ENCODE assay signal across 8 cellular contexts in the genomic region with DNA sequence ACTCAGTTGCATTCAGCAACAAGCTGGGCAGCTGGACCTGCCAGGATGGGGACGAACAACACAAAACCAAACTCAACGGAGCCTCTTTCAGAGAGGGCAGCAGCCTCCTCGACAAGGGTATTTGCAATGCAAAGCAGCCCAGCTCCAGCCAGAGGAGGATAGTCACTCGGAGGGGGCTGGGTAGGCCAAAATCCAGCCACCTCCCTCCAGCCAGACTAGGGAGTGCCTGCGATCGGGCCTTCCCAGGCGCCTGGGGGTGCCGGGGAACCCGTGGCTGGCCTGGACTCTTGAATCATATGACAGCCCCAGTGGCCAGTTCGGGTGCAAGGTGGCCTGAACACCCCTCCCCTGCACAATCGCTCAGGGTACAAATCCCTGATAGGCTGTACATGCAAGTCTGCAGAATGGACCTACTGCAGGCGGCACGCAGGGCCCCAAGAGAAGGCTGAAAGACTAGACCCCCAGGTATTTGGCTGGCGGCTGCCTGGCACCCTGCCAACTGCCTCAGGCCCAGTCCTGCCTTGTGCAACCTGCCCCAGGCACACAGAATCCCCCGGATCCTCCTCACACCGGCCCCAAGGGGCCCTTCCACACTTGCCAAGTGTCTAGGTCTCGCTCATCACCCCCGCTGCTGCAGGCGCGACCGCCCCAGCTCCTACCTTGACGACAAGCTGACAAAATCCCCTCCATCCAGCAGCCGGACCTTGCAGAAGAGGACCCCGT. TPM values are rescaled to one million over a fixed set of nuclear protein-coding genes. Genes with fewer than 3 reads are reported as not detected.
DNase-seq lines count a peak whose midpoint lies in the region; ATAC-seq and TF ChIP-seq lines count a peak whose summit lies in the region.

No MANE protein-coding gene starts in this region.

- DNase-seq in NCI-H524 (lab: John Stamatoyannopoulos, UW): peak; percentile 42 to 64
- no peak for DNase-seq in NCI-H524 treated with DMSO at 0.1 percent for 48 hours (lab: John Stamatoyannopoulos, UW)
- DNase-seq in HT-29 (ENCODE audit: low spot score): peak; percentile 72
- DNase-seq in myocyte (ENCODE audit: low read depth): peak; percentile 35
- DNase-seq in amniotic stem cell (lab: John Stamatoyannopoulos, UW): no peak

- ATAC-seq in esophagus mucosa: peak; percentile 16
- ATAC-seq in HG03025 (IDR thresholded peaks at IDR 0.05; ENCODE audit: low FRiP score, unreplicated experiment): no peak

- H3K27ac ChIP-seq in VCaP: peak overlapping the region; percentile 100

- TF ChIP-seq CTCF in VCaP (conservative IDR thresholded peaks at IDR 0.05): no peak

RNA-seq across cellular contexts. Expression of a gene that starts 1.3 kb away (rescaled TPM):
- 36.0 and 45.3 TPM in 2 replicates for total RNA-seq in HT-29 (2014; rRNA removed; shearing (Covaris generic))
- total RNA-seq in esophagus mucosa (108 TPM), myocyte (4.8 and 6.7 TPM in 2 replicates)
- 32.8 TPM for polyA plus RNA-seq in myocyte (2012)

RNA-seq across cellular contexts. Expression of a gene that starts 41.8 kb away (rescaled TPM):
- total RNA-seq in HT-29 (2014; rRNA removed; shearing (Covaris generic)): 44.3 and 47.0 TPM in 2 replicates
- total RNA-seq in esophagus mucosa: 25.7 TPM
- 12.5 and 12.6 TPM in 2 replicates for total RNA-seq in myocyte
- 32.8 TPM for polyA plus RNA-seq in myocyte (2012)

RNA-seq across cellular contexts. Expression of a gene that starts 48.9 kb away (rescaled TPM):
- 1.2 and 3.8 TPM in 2 replicates for total RNA-seq in HT-29 (2014; rRNA removed; shearing (Covaris generic))
- total RNA-seq in esophagus mucosa: 4.3 TPM
- total RNA-seq in myocyte: 0.36 and 1.5 TPM in 2 replicates
- polyA plus RNA-seq in myocyte (2012): 0.87 TPM

Comparison
In these comparisons a context has a peak if more than half of its experiments do, and no peak if none do; other contexts are left out.
1. DNase-seq: peak in NCI-H524 (2 of 2), HT-29 (single experiment) and myocyte (single experiment); none in NCI-H524 treated with DMSO at 0.1 percent for 48 hours (single experiment) and amniotic stem cell (single experiment).